8 cellular contexts compared by ENCODE assay signal in the genomic region with DNA sequence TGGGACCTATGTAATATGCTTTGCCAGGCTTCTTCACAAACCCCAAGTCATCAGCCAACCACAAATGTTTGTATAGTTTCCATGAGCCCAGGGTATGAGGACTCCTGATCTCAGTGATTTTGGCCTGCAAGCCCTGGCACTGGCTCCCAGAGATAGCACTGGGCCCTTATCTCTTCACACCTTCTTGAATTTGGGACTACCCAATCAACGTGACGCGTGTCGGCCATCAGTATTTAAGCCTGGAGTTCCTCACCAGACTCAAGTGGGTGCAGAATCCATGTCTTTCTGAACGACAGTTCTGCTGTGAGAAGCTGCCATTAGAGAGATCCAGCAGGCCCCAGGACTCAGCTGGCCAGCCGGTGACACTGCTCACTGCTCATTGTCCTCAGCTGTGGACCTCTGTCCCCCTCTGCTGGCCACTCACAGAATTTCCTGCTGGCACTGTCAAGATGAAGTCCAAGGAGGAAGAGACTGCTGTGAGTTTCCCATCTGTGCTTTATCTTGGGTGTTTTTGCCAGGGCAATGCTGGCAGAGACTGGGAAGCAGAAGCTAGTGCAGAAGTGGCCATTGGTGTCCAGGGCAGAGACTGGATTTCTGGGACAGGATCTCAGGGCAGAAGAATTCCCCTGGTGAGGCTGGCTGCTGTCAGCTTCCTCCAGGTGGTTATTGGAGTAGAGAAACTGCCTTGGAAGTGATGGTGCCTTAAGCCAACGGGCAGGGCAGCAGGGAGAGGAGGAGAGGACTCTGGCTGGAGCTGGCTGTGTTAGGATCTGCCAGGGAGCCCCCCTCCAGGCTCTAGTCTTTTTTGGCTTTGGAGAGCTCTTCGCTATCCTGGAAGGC. TPM values are rescaled to one million over a fixed set of nuclear protein-coding genes. Genes with fewer than 3 reads are reported as not detected.
DNase-seq lines count a peak whose midpoint lies in the region; ATAC-seq, FAIRE-seq and TF ChIP-seq lines count a peak whose summit lies in the region.

No MANE protein-coding gene starts in this region.

- H3K4me2 ChIP-seq in endothelial cell of umbilical vein (ENCODE audit: insufficient read depth, low read length), result no peak overlapping the region

- H3K4me3 ChIP-seq in NT2/D1 (ENCODE audit: insufficient read length, low read depth) (no peak overlapping the region), endothelial cell of umbilical vein (replicated peaks in 1 of 3; ENCODE audit: insufficient read depth in 1 of 3, low read depth in 1 of 3, low read length in 3 of 3) (no peak overlapping the region)

- ATAC-seq in HG03460 (IDR thresholded peaks at IDR 0.05; ENCODE audit: unreplicated experiment), result no peak

- TF ChIP-seq CTCF in endothelial cell of umbilical vein (IDR thresholded peaks at IDR 0.05; ENCODE audit: extremely low read depth in 1 of 2, insufficient read depth in 1 of 2, low read depth in 1 of 2, low read length in 2 of 2), result peak; percentile 79 to 92

- no peaks in the 10 kb centered on the region for H4K20me1 ChIP-seq in endothelial cell of umbilical vein (replicated peaks; ENCODE audit: control insufficient read depth, extremely low read depth, insufficient read depth, low read length)

- peak; percentile 97 for FAIRE-seq in endothelial cell of umbilical vein (lab: Jason Lieb, UNC)

- no peak overlapping the region for H2AFZ ChIP-seq in endothelial cell of umbilical vein (ENCODE audit: low read depth, low read length)

- DNase-seq in GF-D8 (lab: John Stamatoyannopoulos, UW) (peak; percentile 35), HuH-7 (ENCODE audit: low spot score) (peak; percentile 90), NT2/D1 (ENCODE audit: low read depth, low spot score) (peak; percentile 93), endothelial cell of umbilical vein (ENCODE audit: low read depth, low spot score) (peak; percentile 83), mucosa of gallbladder (ENCODE audit: low spot score) (peak; percentile 93)
- peak; percentile 45 for DNase-seq in activated CD8-positive, alpha-beta memory T cell treated with anti-CD3 and anti-CD28 coated beads, Interleukin-2, amount 50 U/mL, for 1 hour (ENCODE audit: extremely low read depth)
- peak; percentile 77 for DNase-seq in stimulated activated CD8-positive, alpha-beta memory T cell treated with anti-CD3 and anti-CD28 coated beads, Interleukin-4, amount 100 ng/mL, for 24 hours (ENCODE audit: low read depth)

- no peak overlapping the region for H3K9ac ChIP-seq in NT2/D1 (ENCODE audit: insufficient read length, low read depth)
- no peak overlapping the region for H3K9ac ChIP-seq in endothelial cell of umbilical vein (replicated peaks; ENCODE audit: extremely low read depth, insufficient read depth, low read length)

- H3K36me3 ChIP-seq in NT2/D1 (ENCODE audit: insufficient read depth, insufficient read length, low read length) (peaks cover 5% of the 10 kb centered on the region), endothelial cell of umbilical vein (ENCODE audit: control insufficient read depth in 2 of 2, extremely low read depth in 1 of 2, insufficient read depth in 2 of 2, low read length in 2 of 2) (no peaks in the 10 kb centered on the region)

- H3K27ac ChIP-seq in endothelial cell of umbilical vein (ENCODE audit: insufficient read depth, low read depth, low read length), result no peak overlapping the region

- intact Hi-C loops in endothelial cell of umbilical vein (cut with micrococcal nuclease), result loop anchor here (1.0 to 2.0 kb wide), 9 partner anchors 27 to 315 kb away; a partner anchor contains a TSS

- no peaks in the 10 kb centered on the region for H3K27me3 ChIP-seq in NT2/D1 (ENCODE audit: insufficient read depth, insufficient read length)
- H3K27me3 ChIP-seq in endothelial cell of umbilical vein (ENCODE audit: control insufficient read depth in 2 of 2, insufficient read depth in 2 of 2, low read length in 2 of 2), result no peaks in the 10 kb centered on the region

- POLR2A ChIA-PET in endothelial cell of umbilical vein (lab: Charles Lee), result no interaction called here

- dilution Hi-C loops in endothelial cell of umbilical vein (cut with MboI; ENCODE audit: extremely low pct_ligation_motif_present, low sequenced_read_pairs), result no loop called here

- no peaks in the 10 kb centered on the region for H3K9me3 ChIP-seq in NT2/D1 (ENCODE audit: insufficient read depth, low read length)
- H3K9me3 ChIP-seq in endothelial cell of umbilical vein (replicated peaks; ENCODE audit: control insufficient read depth, insufficient read depth, low read length), result no peaks in the 10 kb centered on the region

- no TSS peak for BruUV-seq in endothelial cell of umbilical vein (replicated peaks; lab: Mats Ljungman, UMichigan)

- CTCF ChIA-PET in endothelial cell of umbilical vein (lab: Charles Lee), result interaction anchor here (0.7 to 7.2 kb wide), 49 partner anchors 10 to 449 kb away, joined by 3 to 113 read pairs (median 6); a partner anchor contains a TSS

- H3K79me2 ChIP-seq in endothelial cell of umbilical vein (ENCODE audit: control insufficient read depth, insufficient read depth, low read length), result no peaks in the 10 kb centered on the region

- H3K4me1 ChIP-seq in NT2/D1 (ENCODE audit: insufficient read depth, insufficient read length), result peaks cover 15% of the 10 kb centered on the region
- H3K4me1 ChIP-seq in endothelial cell of umbilical vein (ENCODE audit: control insufficient read depth, extremely low read depth, insufficient read depth, low read length), result peaks cover 3% of the 10 kb centered on the region

- no peaks in the 10 kb centered on the region for H3K9me1 ChIP-seq in endothelial cell of umbilical vein (replicated peaks; ENCODE audit: control insufficient read depth, extremely low read depth, insufficient read depth, low read length)

- TF ChIP-seq POLR2A in endothelial cell of umbilical vein (IDR thresholded peaks at IDR 0.05; ENCODE audit: low read depth, low read length), result no peak

TF ChIP-seq in endothelial cell of umbilical vein, 7 proteins besides CTCF, POLR2A, EP300 and RAD21:
- TF ChIP-seq FOS (IDR thresholded peaks at IDR 0.05; ENCODE audit: borderline replicate concordance, insufficient read depth, low read length), result no peak
- no peak for TF ChIP-seq GATA2 (IDR thresholded peaks at IDR 0.05; ENCODE audit: insufficient read depth, insufficient read length, low read depth, low read length)
- TF ChIP-seq POLR2AphosphoS5 (IDR thresholded peaks at IDR 0.05; ENCODE audit: insufficient read depth, low read depth, low read length), result no peak
- no peak for TF ChIP-seq JUN (IDR thresholded peaks at IDR 0.05; ENCODE audit: borderline replicate concordance, insufficient read depth, insufficient read length, low read depth)
- no peak for TF ChIP-seq EZH2 (IDR thresholded peaks at IDR 0.05; ENCODE audit: borderline replicate concordance, low read depth, low read length, severe bottlenecking)
- TF ChIP-seq, protein P1, sequence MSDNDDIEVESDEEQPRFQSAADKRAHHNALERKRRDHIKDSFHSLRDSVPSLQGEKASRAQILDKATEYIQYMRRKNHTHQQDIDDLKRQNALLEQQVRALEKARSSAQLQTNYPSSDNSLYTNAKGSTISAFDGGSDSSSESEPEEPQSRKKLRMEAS (IDR thresholded peaks at IDR 0.05; ENCODE audit: insufficient read depth, insufficient read length), result no peak
- no peak for TF ChIP-seq MYC (IDR thresholded peaks at IDR 0.05; ENCODE audit: low read depth, low read length)
TF ChIP-seq in endothelial cell of umbilical vein: peak in this region for 0.

RNA-seq across cellular contexts. Expression of a gene that starts 28.4 kb away (rescaled TPM):
- 2.0 and 2.1 TPM in 2 replicates for total RNA-seq in endothelial cell of umbilical vein
- 2.0 TPM in 2 replicates for polyA plus RNA-seq in endothelial cell of umbilical vein
- polyA plus RNA-seq in endothelial cell of umbilical vein (2011; cell fraction: cytosol; rRNA removed), result 1.8 and 1.9 TPM in 2 replicates
- 1.5 and 1.8 TPM in 2 replicates for polyA plus RNA-seq in endothelial cell of umbilical vein (2011; cell fraction: nucleus; rRNA removed)
- 1.2 and 1.4 TPM in 2 replicates for polyA plus RNA-seq in endothelial cell of umbilical vein (2012)
- polyA minus RNA-seq in endothelial cell of umbilical vein, result 2.2 and 2.4 TPM in 2 replicates
- polyA minus RNA-seq in endothelial cell of umbilical vein (2011; cell fraction: cytosol; rRNA and poly(A)+ RNA removed), result 2.8 TPM
- polyA minus RNA-seq in endothelial cell of umbilical vein (2011; cell fraction: nucleus; rRNA and poly(A)+ RNA removed), result 0.29 and 1.3 TPM in 2 replicates
- total RNA-seq in mucosa of gallbladder, result 2.8 TPM

RNA-seq across cellular contexts. Expression of a gene that starts 44.7 kb away (rescaled TPM):
- total RNA-seq in endothelial cell of umbilical vein (8.1 and 8.7 TPM in 2 replicates), mucosa of gallbladder (12.4 TPM)
- polyA plus RNA-seq in endothelial cell of umbilical vein, result 2.8 and 3.6 TPM in 2 replicates
- polyA plus RNA-seq in endothelial cell of umbilical vein (2011; cell fraction: cytosol; rRNA removed), result 4.0 and 4.2 TPM in 2 replicates
- 4.0 and 4.1 TPM in 2 replicates for polyA plus RNA-seq in endothelial cell of umbilical vein (2011; cell fraction: nucleus; rRNA removed)
- 6.5 and 7.7 TPM in 2 replicates for polyA plus RNA-seq in endothelial cell of umbilical vein (2012)
- 11.0 and 14.9 TPM in 2 replicates for polyA minus RNA-seq in endothelial cell of umbilical vein
- polyA minus RNA-seq in endothelial cell of umbilical vein (2011; cell fraction: cytosol; rRNA and poly(A)+ RNA removed), result 7.2 TPM
- 6.2 and 8.2 TPM in 2 replicates for polyA minus RNA-seq in endothelial cell of umbilical vein (2011; cell fraction: nucleus; rRNA and poly(A)+ RNA removed)

Comparison
In these comparisons a context has a peak if more than half of its experiments do, and no peak if none do; other contexts are left out.
1. DNase-seq: peak in every context shown above with its lines; median percentile 93 in NT2/D1; 93 in mucosa of gallbladder; 90 in HuH-7; 83 in endothelial cell of umbilical vein; 77 in stimulated activated CD8-positive, alpha-beta memory T cell treated with anti-CD3 and anti-CD28 coated beads, Interleukin-4, amount 100 ng/mL, for 24 hours; 45 in activated CD8-positive, alpha-beta memory T cell treated with anti-CD3 and anti-CD28 coated beads, Interleukin-2, amount 50 U/mL, for 1 hour; 35 in GF-D8.